Comparison of ENCODE assay signal across 8 cellular contexts in genomic region chr1:160205974-160206369, GRCh38. TPM values are rescaled to one million over a fixed set of nuclear protein-coding genes. Genes with fewer than 3 reads are reported as not detected.
A peak's percentile ranks its signal among the peaks of the same experiment; 100 is the strongest.
DNase-seq lines count a peak whose midpoint lies in the region; ATAC-seq and TF ChIP-seq lines count a peak whose summit lies in the region.

No MANE protein-coding gene starts in this region.

- DNase-seq in GM19238 (ENCODE audit: insufficient read length, low spot score), result peak; percentile 47
- no peak for DNase-seq in Jurkat, Clone E6-1 (ENCODE audit: low read depth, low spot score)
- peak; percentile 75 for DNase-seq in activated CD8-positive, alpha-beta memory T cell treated with anti-CD3 and anti-CD28 coated beads for 24 hours
- DNase-seq in epithelial cell of esophagus (ENCODE audit: low read depth), result peak; percentile 76
- DNase-seq in myocyte (ENCODE audit: low read depth), result peak; percentile 67
- DNase-seq in stimulated activated naive CD8-positive, alpha-beta T cell treated with anti-CD3 and anti-CD28 coated beads, Interleukin-15, Interleukin-2, amounts not matched to agents 100 U/mL and 50 U/mL, for 24 hours, result peak; percentile 51
- no peak for DNase-seq in NCI-H526 treated with DMSO at 0.1 percent for 48 hours (lab: John Stamatoyannopoulos, UW)

- no peak for TF ChIP-seq CTCF in epithelial cell of esophagus (IDR thresholded peaks at IDR 0.05; ENCODE audit: insufficient read depth, low read depth, low read length, missing control alignments)

- ATAC-seq in stimulated activated naive CD8-positive, alpha-beta T cell treated with anti-CD3 and anti-CD28 coated beads, Interleukin-15, Interleukin-2, amounts not matched to agents 100 U/mL and 50 U/mL, for 24 hours, result peak; percentile 81
- no peak for ATAC-seq in GM18858 (IDR thresholded peaks at IDR 0.05; ENCODE audit: unreplicated experiment)

- H3K4me3 ChIP-seq in Jurkat, Clone E6-1 (ENCODE audit: low read length), result peak overlapping the region; percentile 84
- peak overlapping the region; percentile 86 for H3K4me3 ChIP-seq in epithelial cell of esophagus (ENCODE audit: low read length)

RNA-seq across cellular contexts. Expression of gene PEA15, which starts 0.8 kb away (rescaled TPM):
- polyA plus RNA-seq in Jurkat, Clone E6-1 (2012; ENCODE audit: insufficient read depth, insufficient read length), result 45.5 TPM
- total RNA-seq in myocyte, result 221 and 228 TPM in 2 replicates
- polyA plus RNA-seq in myocyte (2012), result 1,080 TPM

RNA-seq across cellular contexts. Expression of gene CASQ1, which starts 15.6 kb away (rescaled TPM):
- polyA plus RNA-seq in Jurkat, Clone E6-1 (2012; ENCODE audit: insufficient read depth, insufficient read length), result not detected
- total RNA-seq in myocyte, result 9.4 and 12.2 TPM in 2 replicates
- polyA plus RNA-seq in myocyte (2012), result 2.8 TPM

RNA-seq across cellular contexts. Expression of gene ATP1A4, which starts 54.6 kb away (rescaled TPM):
- not detected for polyA plus RNA-seq in Jurkat, Clone E6-1 (2012; ENCODE audit: insufficient read depth, insufficient read length)
- total RNA-seq in myocyte, result 0.10 and 0.19 TPM in 2 replicates
- 0.16 TPM for polyA plus RNA-seq in myocyte (2012)

RNA-seq across cellular contexts. Expression of gene DCAF8, which starts 56.4 kb away (rescaled TPM):
- 150 TPM for polyA plus RNA-seq in Jurkat, Clone E6-1 (2012; ENCODE audit: insufficient read depth, insufficient read length)
- total RNA-seq in myocyte, result 96.9 and 101 TPM in 2 replicates
- polyA plus RNA-seq in myocyte (2012), result 142 TPM

Comparison
In these comparisons a context has a peak if more than half of its experiments do, and no peak if none do; other contexts are left out.
1. DNase-seq: peak in GM19238 (single experiment), activated CD8-positive, alpha-beta memory T cell treated with anti-CD3 and anti-CD28 coated beads for 24 hours (single experiment), epithelial cell of esophagus (single experiment), myocyte (single experiment) and stimulated activated naive CD8-positive, alpha-beta T cell treated with anti-CD3 and anti-CD28 coated beads, Interleukin-15, Interleukin-2, amounts not matched to agents 100 U/mL and 50 U/mL, for 24 hours (single experiment); none in Jurkat, Clone E6-1 (single experiment) and NCI-H526 treated with DMSO at 0.1 percent for 48 hours (single experiment).